In genomic region chr5:160357861-160358411, GRCh38 we compare ENCODE assay signal across 13 cellular contexts. TPM values are rescaled to one million over a fixed set of nuclear protein-coding genes. Genes with fewer than 3 reads are reported as not detected.
DNase-seq lines count a peak whose midpoint lies in the region; ATAC-seq, FAIRE-seq and TF ChIP-seq lines count a peak whose summit lies in the region.
"Had no signal": no experiment of that assay in that cellular context is flagged by ENCODE, and none has a peak within 500 bp of the region (broad histone marks: within the 10 kb centered on the region; RNA-seq: fewer than 3 reads in every experiment).

No MANE protein-coding gene starts in this region.

- H3K4me3 ChIP-seq in astrocyte (ENCODE audit: insufficient read depth, low read depth, low read length) = no peak overlapping the region
- H3K4me3 ChIP-seq in right atrium auricular region = no peak overlapping the region
- no peak overlapping the region for H3K4me3 ChIP-seq in prostate gland
- H3K4me3 ChIP-seq: A549, smooth muscle cell had no signal

- no peaks in the 10 kb centered on the region for H3K9me3 Mint-ChIP-seq in astrocyte (ENCODE audit: unreplicated experiment)
- no peaks in the 10 kb centered on the region for H3K9me3 Mint-ChIP-seq in progenitor cell of endocrine pancreas (ENCODE audit: low read depth)
- no peaks in the 10 kb centered on the region for H3K9me3 Mint-ChIP-seq in mesothelial cell of epicardium
- H3K9me3 Mint-ChIP-seq: activated T-cell treated with anti-CD3 and anti-CD28 coated beads, Interleukin-2, amount 50 U/mL, for 4 hours had no signal

- H3K27me3 Mint-ChIP-seq in astrocyte (ENCODE audit: low read depth, unreplicated experiment) = peaks cover 19% of the 10 kb centered on the region
- H3K27me3 Mint-ChIP-seq in progenitor cell of endocrine pancreas = peaks cover 9% of the 10 kb centered on the region
- H3K27me3 Mint-ChIP-seq in mesothelial cell of epicardium (ENCODE audit: low read depth) = no peaks in the 10 kb centered on the region
- H3K27me3 Mint-ChIP-seq: activated CD4-positive, alpha-beta T cell treated with anti-CD3 and anti-CD28 coated beads for 36 hours had no signal

- H3K4me2 ChIP-seq in astrocyte (ENCODE audit: low read length) = no peak overlapping the region
- H3K4me2 ChIP-seq: A549, smooth muscle cell had no signal

- ATAC-seq in GM19397 (IDR thresholded peaks at IDR 0.05; ENCODE audit: unreplicated experiment) = no peak
- ATAC-seq in GM18861 (IDR thresholded peaks at IDR 0.05; ENCODE audit: unreplicated experiment) = no peak
- ATAC-seq: A549; activated CD4-positive, alpha-beta T cell treated with anti-CD3 and anti-CD28 coated beads for 36 hours; activated T-cell treated with anti-CD3 and anti-CD28 coated beads, Interleukin-2, amount 50 U/mL, for 4 hours had no signal

- H4K20me1 ChIP-seq in astrocyte (ENCODE audit: insufficient read depth, low read length) = no peaks in the 10 kb centered on the region

- H3K9ac ChIP-seq in astrocyte (ENCODE audit: low read length) = no peak overlapping the region

- H3K27me3 ChIP-seq in astrocyte (ENCODE audit: insufficient read depth, low read length) = no peaks in the 10 kb centered on the region
- H3K27me3 ChIP-seq in right atrium auricular region = no peaks in the 10 kb centered on the region
- no peaks in the 10 kb centered on the region for H3K27me3 ChIP-seq in prostate gland (replicated peaks; ENCODE audit: insufficient read depth)

- H3K4me1 Mint-ChIP-seq in astrocyte (ENCODE audit: low read depth, unreplicated experiment) (peaks cover 5% of the 10 kb centered on the region), progenitor cell of endocrine pancreas (ENCODE audit: low read depth) (peaks cover 10% of the 10 kb centered on the region), mesothelial cell of epicardium (peaks cover 17% of the 10 kb centered on the region)
- H3K4me1 Mint-ChIP-seq: activated CD4-positive, alpha-beta T cell treated with anti-CD3 and anti-CD28 coated beads for 36 hours had no signal

- TF ChIP-seq POLR2A in prostate gland (IDR thresholded peaks at IDR 0.05) = no peak

- 48% methylated on average over 7 of the region's 7 CpGs for WGBS in prostate gland

- peak; percentile 43 for DNase-seq in AG08396 (ENCODE audit: low spot score)
- DNase-seq in astrocyte (ENCODE audit: low read depth) = no peak
- DNase-seq in right atrium auricular region (ENCODE audit: low spot score) = no peak
- no peak for DNase-seq in prostate gland (ENCODE audit: low spot score)
- DNase-seq in progenitor cell of endocrine pancreas (ENCODE audit: low spot score, unreplicated experiment) = no peak
- DNase-seq in mesothelial cell of epicardium (ENCODE audit: low spot score in 2 of 2, unreplicated experiment in 2 of 2) = no peak
- DNase-seq: activated CD4-positive, alpha-beta T cell treated with anti-CD3 and anti-CD28 coated beads for 36 hours; activated T-cell treated with anti-CD3 and anti-CD28 coated beads, Interleukin-2, amount 50 U/mL, for 4 hours; Calu3 had no signal

- H3K4me3 Mint-ChIP-seq in astrocyte (ENCODE audit: unreplicated experiment) = no peak overlapping the region
- H3K4me3 Mint-ChIP-seq in progenitor cell of endocrine pancreas (ENCODE audit: low read depth) = no peak overlapping the region
- H3K4me3 Mint-ChIP-seq in mesothelial cell of epicardium = no peak overlapping the region
- H3K4me3 Mint-ChIP-seq: activated CD4-positive, alpha-beta T cell treated with anti-CD3 and anti-CD28 coated beads for 36 hours; activated T-cell treated with anti-CD3 and anti-CD28 coated beads, Interleukin-2, amount 50 U/mL, for 4 hours had no signal

- H3K27ac Mint-ChIP-seq in astrocyte (ENCODE audit: unreplicated experiment) (no peak overlapping the region), progenitor cell of endocrine pancreas (no peak overlapping the region), mesothelial cell of epicardium (no peak overlapping the region)
- H3K27ac Mint-ChIP-seq: activated CD4-positive, alpha-beta T cell treated with anti-CD3 and anti-CD28 coated beads for 36 hours had no signal

- H3K36me3 ChIP-seq in astrocyte (ENCODE audit: insufficient read depth, low read length) (no peaks in the 10 kb centered on the region), right atrium auricular region (no peaks in the 10 kb centered on the region), prostate gland (no peaks in the 10 kb centered on the region)

- intact Hi-C loops in prostate gland (cut with DNase I) = no loop called here

- no peak for FAIRE-seq in astrocyte (lab: Jason Lieb, UNC)
- FAIRE-seq: A549 had no signal

- H3K4me1 ChIP-seq in astrocyte (ENCODE audit: insufficient read depth, low read length) (no peaks in the 10 kb centered on the region), right atrium auricular region (peaks cover 0 to 57% of the 10 kb centered on the region in 2 donors), prostate gland (replicated peaks) (no peaks in the 10 kb centered on the region)
- H3K4me1 ChIP-seq: A549 had no signal

- H3K27ac ChIP-seq in astrocyte (ENCODE audit: low read depth, low read length) (no peak overlapping the region), right atrium auricular region (peak overlapping the region; percentile 51 to 73), prostate gland (peak overlapping the region; percentile 14 to 69)
- H3K27ac ChIP-seq: A549 had no signal

- no peaks in the 10 kb centered on the region for H3K36me3 Mint-ChIP-seq in astrocyte (ENCODE audit: low read depth, unreplicated experiment)
- no peaks in the 10 kb centered on the region for H3K36me3 Mint-ChIP-seq in progenitor cell of endocrine pancreas (ENCODE audit: insufficient read depth)
- no peaks in the 10 kb centered on the region for H3K36me3 Mint-ChIP-seq in mesothelial cell of epicardium

- TF ChIP-seq CTCF in astrocyte (IDR thresholded peaks at IDR 0.05; ENCODE audit: insufficient read depth, low read depth, low read length) (no peak), right atrium auricular region (IDR thresholded peaks at IDR 0.05) (no peak), prostate gland (IDR thresholded peaks at IDR 0.05) (no peak), progenitor cell of endocrine pancreas (IDR thresholded peaks at IDR 0.05; ENCODE audit: unreplicated experiment) (no peak), mesothelial cell of epicardium (IDR thresholded peaks at IDR 0.05; ENCODE audit: unreplicated experiment) (no peak)

- H3K79me2 ChIP-seq in astrocyte (ENCODE audit: insufficient read depth, low read length) = no peaks in the 10 kb centered on the region

- no peaks in the 10 kb centered on the region for H3K9me3 ChIP-seq in astrocyte (ENCODE audit: insufficient read depth, low read depth, low read length)
- no peaks in the 10 kb centered on the region for H3K9me3 ChIP-seq in right atrium auricular region
- H3K9me3 ChIP-seq in prostate gland = no peaks in the 10 kb centered on the region
- H3K9me3 ChIP-seq: A549 had no signal

- peak overlapping the region; percentile 47 for H2AFZ ChIP-seq in astrocyte (ENCODE audit: low read depth, low read length)

RNA-seq across cellular contexts. Expression of gene C1QTNF2, which starts 12.5 kb away (rescaled TPM):
- total RNA-seq in astrocyte = 0.62 and 0.64 TPM in 2 replicates
- 1 to 10 TPM; 1.5 to 2.2 TPM for total RNA-seq in right atrium auricular region
- total RNA-seq in prostate gland = 1 to 10 TPM in 1 of 2 donors, not detected in 1; 8.4 TPM
- 0.11 and 0.14 TPM in 2 replicates for total RNA-seq in progenitor cell of endocrine pancreas
- total RNA-seq in mesothelial cell of epicardium = 1.3 to 1.8 TPM (median 1.4 TPM) in 3 replicates
- total RNA-seq: activated CD4-positive, alpha-beta T cell treated with anti-CD3 and anti-CD28 coated beads for 36 hours; activated T-cell treated with anti-CD3 and anti-CD28 coated beads, Interleukin-2, amount 50 U/mL, for 4 hours; Calu3 had no signal

RNA-seq across cellular contexts. Expression of gene FAM200C, which starts 41.9 kb away (rescaled TPM):
- total RNA-seq in astrocyte (1.7 and 2.1 TPM in 2 replicates), right atrium auricular region (1 to 10 TPM; 3.3 to 4.2 TPM), prostate gland (1 to 10 TPM; 6.3 to 8.6 TPM), progenitor cell of endocrine pancreas (6.5 and 7.0 TPM in 2 replicates), mesothelial cell of epicardium (5.8 to 6.6 TPM (median 6.0 TPM) in 3 replicates)

RNA-seq across cellular contexts. Expression of gene CCNJL, which starts 45.6 kb away (rescaled TPM):
- 12.5 and 15.7 TPM in 2 replicates for total RNA-seq in astrocyte
- total RNA-seq in right atrium auricular region = 1 to 10 TPM; 2.7 to 5.5 TPM
- total RNA-seq in prostate gland = 10 to 100 TPM in 1 of 2 donors, 1 to 10 TPM in 1; 4.1 to 26.7 TPM
- 23.1 and 29.0 TPM in 2 replicates for total RNA-seq in progenitor cell of endocrine pancreas
- 8.2 to 9.7 TPM (median 8.9 TPM) in 3 replicates for total RNA-seq in mesothelial cell of epicardium
- total RNA-seq: activated CD4-positive, alpha-beta T cell treated with anti-CD3 and anti-CD28 coated beads for 36 hours had no signal
